Comparison of ENCODE assay signal across 1 cellular context in the genomic region with DNA sequence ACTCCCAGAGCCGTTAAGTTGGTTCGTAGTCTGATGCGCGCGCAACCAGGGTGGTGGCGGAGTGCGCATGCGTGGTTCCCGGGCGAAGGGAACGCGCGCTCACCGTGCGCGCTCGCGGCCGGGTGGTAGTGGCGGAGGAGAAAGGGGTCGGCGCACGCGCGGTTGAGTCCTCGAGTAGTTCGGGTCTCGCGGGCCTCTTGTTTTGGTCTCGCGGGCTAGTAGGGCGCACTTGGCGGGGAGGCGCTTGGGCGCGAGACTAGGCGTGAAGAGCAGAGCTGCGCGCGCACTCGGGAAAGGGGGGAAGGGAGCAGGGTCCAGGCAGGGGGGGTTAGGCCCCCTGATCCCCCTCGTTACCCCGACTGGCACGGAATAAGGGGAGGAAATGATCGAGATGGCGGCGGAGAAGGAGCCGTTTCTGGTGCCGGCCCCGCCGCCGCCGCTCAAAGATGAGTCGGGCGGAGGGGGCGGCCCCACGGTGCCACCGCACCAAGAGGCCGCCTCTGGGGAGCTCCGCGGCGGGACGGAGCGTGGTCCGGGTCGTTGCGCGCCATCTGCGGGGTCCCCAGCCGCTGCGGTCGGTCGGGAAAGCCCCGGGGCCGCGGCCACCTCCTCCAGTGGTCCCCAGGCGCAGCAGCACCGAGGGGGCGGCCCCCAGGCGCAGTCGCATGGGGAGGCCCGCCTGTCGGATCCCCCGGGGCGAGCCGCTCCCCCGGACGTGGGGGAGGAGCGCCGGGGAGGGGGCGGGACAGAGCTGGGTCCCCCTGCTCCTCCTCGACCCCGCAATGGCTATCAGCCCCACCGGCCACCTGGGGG.
A peak's percentile ranks its signal among the peaks of the same experiment; 100 is the strongest.
TF ChIP-seq lines count a peak whose summit lies in the region.

A gene with protein sequence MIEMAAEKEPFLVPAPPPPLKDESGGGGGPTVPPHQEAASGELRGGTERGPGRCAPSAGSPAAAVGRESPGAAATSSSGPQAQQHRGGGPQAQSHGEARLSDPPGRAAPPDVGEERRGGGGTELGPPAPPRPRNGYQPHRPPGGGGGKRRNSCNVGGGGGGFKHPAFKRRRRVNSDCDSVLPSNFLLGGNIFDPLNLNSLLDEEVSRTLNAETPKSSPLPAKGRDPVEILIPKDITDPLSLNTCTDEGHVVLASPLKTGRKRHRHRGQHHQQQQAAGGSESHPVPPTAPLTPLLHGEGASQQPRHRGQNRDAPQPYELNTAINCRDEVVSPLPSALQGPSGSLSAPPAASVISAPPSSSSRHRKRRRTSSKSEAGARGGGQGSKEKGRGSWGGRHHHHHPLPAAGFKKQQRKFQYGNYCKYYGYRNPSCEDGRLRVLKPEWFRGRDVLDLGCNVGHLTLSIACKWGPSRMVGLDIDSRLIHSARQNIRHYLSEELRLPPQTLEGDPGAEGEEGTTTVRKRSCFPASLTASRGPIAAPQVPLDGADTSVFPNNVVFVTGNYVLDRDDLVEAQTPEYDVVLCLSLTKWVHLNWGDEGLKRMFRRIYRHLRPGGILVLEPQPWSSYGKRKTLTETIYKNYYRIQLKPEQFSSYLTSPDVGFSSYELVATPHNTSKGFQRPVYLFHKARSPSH (plus strand): TSS at position 195 of the 813 bp plus-strand sequence. CDS start 188 bp downstream, at position 383.

TF ChIP-seq in HCT116, 20 proteins besides CTCF, POLR2A, EP300 and RAD21:
- TF ChIP-seq, protein P1, sequence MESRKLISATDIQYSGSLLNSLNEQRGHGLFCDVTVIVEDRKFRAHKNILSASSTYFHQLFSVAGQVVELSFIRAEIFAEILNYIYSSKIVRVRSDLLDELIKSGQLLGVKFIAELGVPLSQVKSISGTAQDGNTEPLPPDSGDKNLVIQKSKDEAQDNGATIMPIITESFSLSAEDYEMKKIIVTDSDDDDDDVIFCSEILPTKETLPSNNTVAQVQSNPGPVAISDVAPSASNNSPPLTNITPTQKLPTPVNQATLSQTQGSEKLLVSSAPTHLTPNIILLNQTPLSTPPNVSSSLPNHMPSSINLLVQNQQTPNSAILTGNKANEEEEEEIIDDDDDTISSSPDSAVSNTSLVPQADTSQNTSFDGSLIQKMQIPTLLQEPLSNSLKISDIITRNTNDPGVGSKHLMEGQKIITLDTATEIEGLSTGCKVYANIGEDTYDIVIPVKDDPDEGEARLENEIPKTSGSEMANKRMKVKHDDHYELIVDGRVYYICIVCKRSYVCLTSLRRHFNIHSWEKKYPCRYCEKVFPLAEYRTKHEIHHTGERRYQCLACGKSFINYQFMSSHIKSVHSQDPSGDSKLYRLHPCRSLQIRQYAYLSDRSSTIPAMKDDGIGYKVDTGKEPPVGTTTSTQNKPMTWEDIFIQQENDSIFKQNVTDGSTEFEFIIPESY (IDR thresholded peaks at IDR 0.05; ENCODE audit: extremely low read depth, insufficient replicate concordance, low read length) = peak; percentile 87
- TF ChIP-seq SIN3A (IDR thresholded peaks at IDR 0.05; ENCODE audit: low read depth) (no peak), POLR2AphosphoS5 (IDR thresholded peaks at IDR 0.05; ENCODE audit: low read depth, low read length) (no peak), CEBPB (IDR thresholded peaks at IDR 0.05; ENCODE audit: low read depth) (no peak), EZH2phosphoT487 (IDR thresholded peaks at IDR 0.05; ENCODE audit: borderline replicate concordance) (no peak), EGR1 (IDR thresholded peaks at IDR 0.05; ENCODE audit: low read depth) (no peak), CBX3 (IDR thresholded peaks at IDR 0.05; ENCODE audit: low read depth) (no peak), YY1 (IDR thresholded peaks at IDR 0.05; ENCODE audit: extremely low read depth, insufficient replicate concordance, low read depth, low read length) (peak; percentile 9), ZNF274 (IDR thresholded peaks at IDR 0.05; ENCODE audit: low read depth, low read length) (no peak), TCF7L2 (IDR thresholded peaks at IDR 0.05; ENCODE audit: borderline replicate concordance, extremely low read depth, insufficient read depth, insufficient read length) (no peak), JUND (IDR thresholded peaks at IDR 0.05) (no peak), ZFX (IDR thresholded peaks at IDR 0.05) (peak; percentile 66), FOSL1 (IDR thresholded peaks at IDR 0.05; ENCODE audit: low read depth) (no peak), SRF (IDR thresholded peaks at IDR 0.05; ENCODE audit: low read depth) (no peak), EZH2 (IDR thresholded peaks at IDR 0.05) (no peak)
- TF ChIP-seq, protein P2, sequence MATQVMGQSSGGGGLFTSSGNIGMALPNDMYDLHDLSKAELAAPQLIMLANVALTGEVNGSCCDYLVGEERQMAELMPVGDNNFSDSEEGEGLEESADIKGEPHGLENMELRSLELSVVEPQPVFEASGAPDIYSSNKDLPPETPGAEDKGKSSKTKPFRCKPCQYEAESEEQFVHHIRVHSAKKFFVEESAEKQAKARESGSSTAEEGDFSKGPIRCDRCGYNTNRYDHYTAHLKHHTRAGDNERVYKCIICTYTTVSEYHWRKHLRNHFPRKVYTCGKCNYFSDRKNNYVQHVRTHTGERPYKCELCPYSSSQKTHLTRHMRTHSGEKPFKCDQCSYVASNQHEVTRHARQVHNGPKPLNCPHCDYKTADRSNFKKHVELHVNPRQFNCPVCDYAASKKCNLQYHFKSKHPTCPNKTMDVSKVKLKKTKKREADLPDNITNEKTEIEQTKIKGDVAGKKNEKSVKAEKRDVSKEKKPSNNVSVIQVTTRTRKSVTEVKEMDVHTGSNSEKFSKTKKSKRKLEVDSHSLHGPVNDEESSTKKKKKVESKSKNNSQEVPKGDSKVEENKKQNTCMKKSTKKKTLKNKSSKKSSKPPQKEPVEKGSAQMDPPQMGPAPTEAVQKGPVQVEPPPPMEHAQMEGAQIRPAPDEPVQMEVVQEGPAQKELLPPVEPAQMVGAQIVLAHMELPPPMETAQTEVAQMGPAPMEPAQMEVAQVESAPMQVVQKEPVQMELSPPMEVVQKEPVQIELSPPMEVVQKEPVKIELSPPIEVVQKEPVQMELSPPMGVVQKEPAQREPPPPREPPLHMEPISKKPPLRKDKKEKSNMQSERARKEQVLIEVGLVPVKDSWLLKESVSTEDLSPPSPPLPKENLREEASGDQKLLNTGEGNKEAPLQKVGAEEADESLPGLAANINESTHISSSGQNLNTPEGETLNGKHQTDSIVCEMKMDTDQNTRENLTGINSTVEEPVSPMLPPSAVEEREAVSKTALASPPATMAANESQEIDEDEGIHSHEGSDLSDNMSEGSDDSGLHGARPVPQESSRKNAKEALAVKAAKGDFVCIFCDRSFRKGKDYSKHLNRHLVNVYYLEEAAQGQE (IDR thresholded peaks at IDR 0.05; ENCODE audit: low read depth) = no peak
- TF ChIP-seq, protein P3, sequence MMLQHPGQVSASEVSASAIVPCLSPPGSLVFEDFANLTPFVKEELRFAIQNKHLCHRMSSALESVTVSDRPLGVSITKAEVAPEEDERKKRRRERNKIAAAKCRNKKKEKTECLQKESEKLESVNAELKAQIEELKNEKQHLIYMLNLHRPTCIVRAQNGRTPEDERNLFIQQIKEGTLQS (IDR thresholded peaks at IDR 0.05) = no peak
